Comparison of ENCODE assay signal across 23 cellular contexts in the genomic region with DNA sequence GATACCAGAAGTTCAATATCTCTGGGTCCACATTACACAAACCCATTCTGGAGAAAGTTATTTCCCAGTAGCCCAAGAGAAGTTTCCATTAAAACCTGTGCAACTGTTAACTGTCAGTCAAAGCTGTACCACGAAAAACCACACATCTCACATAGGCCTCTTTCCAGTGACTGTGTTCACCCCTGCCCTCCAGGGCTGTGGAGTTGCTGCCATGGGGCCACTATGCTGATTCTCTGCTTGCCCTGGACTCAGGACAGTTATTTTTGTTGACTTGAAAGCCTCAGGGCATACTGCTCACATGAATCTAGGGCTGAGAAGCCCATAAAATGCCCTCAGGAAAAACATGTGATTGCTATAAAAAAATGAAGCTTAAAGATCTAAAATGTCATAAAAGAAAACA.
"Had no signal": no experiment of that assay in that cellular context is flagged by ENCODE, and none has a peak within 500 bp of the region (broad histone marks: within the 10 kb centered on the region; RNA-seq: fewer than 3 reads in every experiment).

No MANE protein-coding gene starts in this region.

- H3K9me3 ChIP-seq: vagina had no signal

- H3K4me1 ChIP-seq: heart right ventricle, left ventricle myocardium inferior, stomach, vagina had no signal

- DNase-seq: activated CD4-positive, alpha-beta memory T cell treated with anti-CD3 and anti-CD28 coated beads, Interleukin-2, amount 10 ng/mL, durations not matched to agents 7 days and 5 days; activated CD4-positive, alpha-beta T cell treated with anti-CD3 and anti-CD28 coated beads for 48 hours; activated effector memory CD4-positive, alpha-beta T cell treated with anti-CD3 and anti-CD28 coated beads, Interleukin-2, amount 50 U/mL, for 16 hours; activated T-cell treated with anti-CD3 and anti-CD28 coated beads, Interleukin-2, amount 50 U/mL, for 4 hours; cerebellar nuclear complex; effector CD4-positive, alpha-beta T cell; heart right ventricle; immature natural killer cell; kidney glomerular epithelial cell; left ventricle myocardium inferior; mammary epithelial cell; midbrain; right cardiac atrium; small intestine; stimulated activated CD4-positive, alpha-beta T cell treated with anti-CD3 and anti-CD28 coated beads, Interleukin-15, amount 100 ng/mL, for 24 hours; stimulated activated CD4-positive, alpha-beta T cell treated with anti-CD3 and anti-CD28 coated beads, Interleukin-2, amount 100 ng/mL, for 48 hours; stomach; trophoblast cell had no signal

- H3K27me3 ChIP-seq: stomach, vagina had no signal

- ATAC-seq: activated T-cell treated with anti-CD3 and anti-CD28 coated beads, Interleukin-2, amount 50 U/mL, for 4 hours; esophagus mucosa; heart right ventricle; right cardiac atrium had no signal

- H3K27ac ChIP-seq: heart right ventricle, left ventricle myocardium inferior, stomach, vagina had no signal

- H3K36me3 ChIP-seq: heart right ventricle, left ventricle myocardium inferior, stomach, vagina had no signal

- H3K4me3 ChIP-seq: heart right ventricle, left ventricle myocardium inferior, stomach, vagina had no signal

- H3K4me3 Mint-ChIP-seq: activated CD4-positive, alpha-beta memory T cell treated with anti-CD3 and anti-CD28 coated beads, Interleukin-2, amount 10 ng/mL, durations not matched to agents 7 days and 5 days; activated naive CD4-positive, alpha-beta T cell treated with anti-CD3 and anti-CD28 coated beads, Interleukin-2, amount 50 U/mL, for 24 hours; activated T-cell treated with anti-CD3 and anti-CD28 coated beads, Interleukin-2, amount 50 U/mL, for 4 hours; immature natural killer cell; T-helper 1 cell treated with Interleukin-12 subunit alpha and Interleukin-12 subunit beta and Interleukin-4 antibody, amounts not matched to agents 30 μg/mL and 1 μg/mL, for 36 hours had no signal

- H3K27ac Mint-ChIP-seq: activated CD4-positive, alpha-beta memory T cell treated with anti-CD3 and anti-CD28 coated beads, Interleukin-2, amount 10 ng/mL, durations not matched to agents 7 days and 5 days; activated naive CD4-positive, alpha-beta T cell treated with anti-CD3 and anti-CD28 coated beads, Interleukin-2, amount 50 U/mL, for 24 hours; immature natural killer cell; progenitor cell of endocrine pancreas; T-helper 1 cell treated with Interleukin-12 subunit alpha and Interleukin-12 subunit beta and Interleukin-4 antibody, amounts not matched to agents 30 μg/mL and 1 μg/mL, for 36 hours had no signal

- H3K27me3 Mint-ChIP-seq: activated CD4-positive, alpha-beta memory T cell treated with anti-CD3 and anti-CD28 coated beads, Interleukin-2, amount 10 ng/mL, durations not matched to agents 7 days and 5 days; activated naive CD4-positive, alpha-beta T cell treated with anti-CD3 and anti-CD28 coated beads, Interleukin-2, amount 50 U/mL, for 24 hours; progenitor cell of endocrine pancreas had no signal

- H3K4me1 Mint-ChIP-seq: activated CD4-positive, alpha-beta memory T cell treated with anti-CD3 and anti-CD28 coated beads, Interleukin-2, amount 10 ng/mL, durations not matched to agents 7 days and 5 days; activated naive CD4-positive, alpha-beta T cell treated with anti-CD3 and anti-CD28 coated beads, Interleukin-2, amount 50 U/mL, for 24 hours; immature natural killer cell had no signal
